Comparison of ENCODE assay signal across 21 cellular contexts in the genomic region with DNA sequence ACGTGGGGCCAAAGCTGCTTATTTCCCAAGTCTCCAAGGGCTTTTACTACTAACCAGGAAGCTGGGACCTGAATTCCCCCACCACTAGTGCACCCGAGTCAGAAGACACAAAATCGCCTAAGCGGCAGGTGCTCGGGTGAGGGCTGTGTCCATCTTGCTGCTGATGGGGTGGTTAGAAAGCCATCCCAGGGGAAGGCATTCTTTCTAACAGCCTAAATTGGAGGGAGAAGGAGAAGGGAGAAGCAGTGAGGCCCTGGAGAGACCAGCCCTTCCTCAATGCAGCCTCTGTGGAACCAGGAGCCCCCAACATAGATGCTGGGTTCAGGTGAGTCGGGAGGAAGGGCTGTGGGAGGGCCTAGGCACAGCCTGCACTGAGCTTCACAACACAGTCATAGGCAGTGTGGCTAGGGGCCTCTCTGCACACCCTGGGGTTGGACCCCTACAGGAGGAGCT. TPM values are rescaled to one million over a fixed set of nuclear protein-coding genes. Genes with fewer than 3 reads are reported as not detected.
DNase-seq lines count a peak whose midpoint lies in the region; ATAC-seq, FAIRE-seq and TF ChIP-seq lines count a peak whose summit lies in the region.
"Had no signal": no experiment of that assay in that cellular context is flagged by ENCODE, and none has a peak within 500 bp of the region (broad histone marks: within the 10 kb centered on the region; RNA-seq: fewer than 3 reads in every experiment).

No MANE protein-coding gene starts in this region.

- ATAC-seq in right lobe of liver (no peak), HepG2 (no peak), HG03565 (IDR thresholded peaks at IDR 0.05; ENCODE audit: unreplicated experiment) (no peak)
- ATAC-seq: Panc1, Right ventricle myocardium inferior had no signal

- intact Hi-C loops in right lobe of liver (cut with DNase I): no loop called here
- intact Hi-C loops in HepG2 (cut with micrococcal nuclease; ENCODE audit: unreplicated experiment): no loop called here
- intact Hi-C loops in stomach (cut with DNase I; ENCODE audit: low total_unique reads): no loop called here

- no peak overlapping the region for H3K27ac Mint-ChIP-seq in endodermal cell
- no peak overlapping the region for H3K27ac Mint-ChIP-seq in neural progenitor cell
- H3K27ac Mint-ChIP-seq: CD14-positive monocyte had no signal

- peak overlapping the region; percentile 17 for H3K23ac ChIP-seq in neuronal stem cell (ENCODE audit: low read depth, low read length, poor library complexity)

- H3K79me2 ChIP-seq in HepG2 (ENCODE audit: insufficient read depth, low read length) (no peaks in the 10 kb centered on the region), neural progenitor cell (ENCODE audit: low read depth) (no peaks in the 10 kb centered on the region)

- TF ChIP-seq EP300 in HepG2 (IDR thresholded peaks at IDR 0.05; ENCODE audit: low read depth in 2 of 2, low read length in 2 of 2) (no peak), HepG2 (CRISPR knock-in tag; IDR thresholded peaks at IDR 0.05; ENCODE audit: borderline replicate concordance) (no peak), stomach (IDR thresholded peaks at IDR 0.05) (no peak)

- H3K4me2 ChIP-seq in HepG2 (ENCODE audit: low read depth, low read length) (no peak overlapping the region), neuronal stem cell (ENCODE audit: insufficient read depth, low read length, poor library complexity, severe bottlenecking) (no peak overlapping the region), neural progenitor cell (no peak overlapping the region)

- CTCF ChIA-PET in HepG2 (lab: Yijun Ruan, JAX; ENCODE audit: low intra/inter-chr PET ratio, low total read pairs): no interaction called here

- WGBS in right lobe of liver (ENCODE audit: insufficient coverage, low coverage, low lambda C conversion rate, missing lambda C conversion rate): 70% methylated on average over 3 of the region's 6 CpGs
- 37% methylated on average over 6 of the region's 6 CpGs for WGBS in HepG2 (ENCODE audit: low lambda C conversion rate)
- WGBS in endodermal cell (ENCODE audit: insufficient coverage in 1 of 2, insufficient read length in 1 of 2), 2 experiments: 82% methylated on average over 6 of the region's 6 CpGs; no CpG with 5 or more reads in 1 of the 2 experiments
- WGBS in neuronal stem cell (ENCODE audit: extremely low coverage in 2 of 2, insufficient read length in 2 of 2, insufficient replicate concordance in 1 of 2), 2 donors: no CpG with 5 or more reads among the region's 6 CpGs
- WGBS in stomach, 5 donors: 89 to 95% (median 91%) methylated on average over 6 of the region's 6 CpGs

- no peaks in the 10 kb centered on the region for H3F3A ChIP-seq in neural progenitor cell (ENCODE audit: low read depth)

- H4K20me1 ChIP-seq in HepG2 (ENCODE audit: insufficient read depth, low read length) (no peaks in the 10 kb centered on the region), neural progenitor cell (ENCODE audit: low read depth) (no peaks in the 10 kb centered on the region)

- H4K8ac ChIP-seq in neuronal stem cell (ENCODE audit: low read depth, low read length): no peak overlapping the region

- H3K9ac ChIP-seq in HepG2 (ENCODE audit: insufficient read depth, low read depth, low read length) (no peak overlapping the region), endodermal cell (ENCODE audit: extremely low read depth, low read length, poor library complexity, severe bottlenecking) (no peak overlapping the region), neuronal stem cell (ENCODE audit: low read depth, low read length, poor library complexity) (no peak overlapping the region), neural progenitor cell (no peak overlapping the region)

- in situ Hi-C loops in HepG2 (cut with HindIII; ENCODE audit: extremely low pct_ligation_motif_present, low pct_unique_long_range_greater_than_20kb): no loop called here

- H2AFZ ChIP-seq in HepG2 (ENCODE audit: low read length) (no peak overlapping the region), neuronal stem cell (ENCODE audit: low read length) (no peak overlapping the region), neural progenitor cell (replicated peaks) (no peak overlapping the region)

- H2BK12ac ChIP-seq in neuronal stem cell (ENCODE audit: low read length): no peak overlapping the region

- peak in 2 of 3 donors; percentile 3 to 27 for DNase-seq in right lobe of liver
- no peak for DNase-seq in HepG2 (ENCODE audit: low spot score)
- peak; percentile 20 for DNase-seq in endodermal cell
- DNase-seq in neuronal stem cell (ENCODE audit: low spot score): no peak
- DNase-seq in stomach: peak; percentile 3
- no peak for DNase-seq in neural progenitor cell (ENCODE audit: low spot score)
- no peak for DNase-seq in NCI-H1694 treated with DMSO at 0.1 percent for 48 hours (lab: John Stamatoyannopoulos, UW)
- DNase-seq: ACHN, AML-193, COR-L47, GF-D8, GOT3, NCI-H1048, NCI-H1436 treated with DMSO at 0.1 percent for 48 hours, NCI-H2227 treated with DMSO at 0.1 percent for 48 hours, NCI-H524 treated with DMSO at 0.1 percent for 48 hours had no signal

- H3K9me3 Mint-ChIP-seq in endodermal cell (no peaks in the 10 kb centered on the region), neural progenitor cell (no peaks in the 10 kb centered on the region)

- no peaks in the 10 kb centered on the region for H3K36me3 Mint-ChIP-seq in endodermal cell (ENCODE audit: low read depth)
- no peaks in the 10 kb centered on the region for H3K36me3 Mint-ChIP-seq in neural progenitor cell
- H3K36me3 Mint-ChIP-seq: CD14-positive monocyte had no signal

- H2AK5ac ChIP-seq in neuronal stem cell (ENCODE audit: low read depth, low read length): peak overlapping the region; percentile 57

- FAIRE-seq in HepG2 (lab: Jason Lieb, UNC): no peak
- FAIRE-seq: GM12892 had no signal

- H3K27ac ChIP-seq in right lobe of liver (no peak overlapping the region), HepG2 (ENCODE audit: extremely low read length, insufficient read depth, low read length) (no peak overlapping the region), endodermal cell (ENCODE audit: low read depth, low read length) (no peak overlapping the region), neuronal stem cell (replicated peaks; ENCODE audit: low read length) (no peak overlapping the region), stomach (no peak overlapping the region), neural progenitor cell (no peak overlapping the region)

- H3K4ac ChIP-seq in neuronal stem cell (ENCODE audit: low read length): no peak overlapping the region

- H3K4me3 ChIP-seq in right lobe of liver: no peak overlapping the region
- H3K4me3 ChIP-seq in HepG2 (replicated peaks in 1 of 3; ENCODE audit: insufficient read depth in 1 of 3, low read depth in 2 of 3, low read length in 3 of 3): no peak overlapping the region
- H3K4me3 ChIP-seq in endodermal cell (ENCODE audit: low read length): no peak overlapping the region
- H3K4me3 ChIP-seq in neuronal stem cell (ENCODE audit: low read length in 2 of 2): no peak overlapping the region
- no peak overlapping the region for H3K4me3 ChIP-seq in stomach
- H3K4me3 ChIP-seq in neural progenitor cell: no peak overlapping the region

- H2BK120ac ChIP-seq in neuronal stem cell (ENCODE audit: low read depth, low read length): no peak overlapping the region

- H3K27me3 Mint-ChIP-seq in endodermal cell (ENCODE audit: insufficient read depth): no peaks in the 10 kb centered on the region
- H3K27me3 Mint-ChIP-seq in neural progenitor cell (ENCODE audit: insufficient read depth, low read depth): peaks cover 7% of the 10 kb centered on the region

- no peak overlapping the region for H3K18ac ChIP-seq in neuronal stem cell (ENCODE audit: low read length)

- H3K9me3 ChIP-seq in right lobe of liver (no peaks in the 10 kb centered on the region), HepG2 (ENCODE audit: low read length) (no peaks in the 10 kb centered on the region), endodermal cell (ENCODE audit: control insufficient read depth, low read length) (no peaks in the 10 kb centered on the region), neuronal stem cell (replicated peaks in 1 of 2; ENCODE audit: control insufficient read depth in 2 of 2, insufficient read depth in 1 of 2, low read depth in 1 of 2, low read length in 2 of 2) (no peaks in the 10 kb centered on the region), stomach (no peaks in the 10 kb centered on the region), neural progenitor cell (ENCODE audit: low read depth) (no peaks in the 10 kb centered on the region)

- H3K4me1 Mint-ChIP-seq in endodermal cell: no peaks in the 10 kb centered on the region
- H3K4me1 Mint-ChIP-seq in neural progenitor cell: peaks cover 11% of the 10 kb centered on the region
- H3K4me1 Mint-ChIP-seq: CD14-positive monocyte had no signal

- TF ChIP-seq POLR2A in right lobe of liver (IDR thresholded peaks at IDR 0.05) (no peak), HepG2 (IDR thresholded peaks at IDR 0.05; ENCODE audit: insufficient read depth in 1 of 2, low read depth in 2 of 2, low read length in 2 of 2) (no peak), stomach (IDR thresholded peaks at IDR 0.05) (no peak)

- peaks cover 0 to 8% (median 0%) of the 10 kb centered on the region in 4 donors for H3K4me1 ChIP-seq in right lobe of liver
- no peaks in the 10 kb centered on the region for H3K4me1 ChIP-seq in HepG2 (ENCODE audit: insufficient read depth, low read length)
- H3K4me1 ChIP-seq in endodermal cell (ENCODE audit: control insufficient read depth, insufficient read depth, low read length): no peaks in the 10 kb centered on the region
- H3K4me1 ChIP-seq in neuronal stem cell (ENCODE audit: control insufficient read depth in 2 of 2, insufficient read depth in 1 of 2, low read depth in 1 of 2, low read length in 2 of 2): peaks cover 11 to 12% of the 10 kb centered on the region in 2 donors
- H3K4me1 ChIP-seq in stomach: peaks cover 18 to 34% (median 26%) of the 10 kb centered on the region in 4 donors
- H3K4me1 ChIP-seq in neural progenitor cell: no peaks in the 10 kb centered on the region

- H3K36me3 ChIP-seq in right lobe of liver (no peaks in the 10 kb centered on the region), HepG2 (replicated peaks in 1 of 2; ENCODE audit: control insufficient read depth in 1 of 2, insufficient read depth in 2 of 2, low read length in 2 of 2) (no peaks in the 10 kb centered on the region), endodermal cell (ENCODE audit: control insufficient read depth, insufficient read depth, low read length) (no peaks in the 10 kb centered on the region), neuronal stem cell (replicated peaks in 1 of 2; ENCODE audit: control insufficient read depth in 2 of 2, insufficient read depth in 2 of 2, low read length in 2 of 2) (no peaks in the 10 kb centered on the region), stomach (no peaks in the 10 kb centered on the region), neural progenitor cell (no peaks in the 10 kb centered on the region)

- TF ChIP-seq RAD21 in HepG2 (CRISPR knock-in tag; IDR thresholded peaks at IDR 0.05): no peak

- no peak overlapping the region for H2BK15ac ChIP-seq in neuronal stem cell (ENCODE audit: low read length)

- H3K27me3 ChIP-seq in right lobe of liver (no peaks in the 10 kb centered on the region), HepG2 (ENCODE audit: control insufficient read depth in 1 of 2, insufficient read depth in 2 of 2, low read length in 2 of 2) (peaks cover 16 to 40% of the 10 kb centered on the region in 2 experiments; a peak in 3 of 5 replicates), endodermal cell (ENCODE audit: control insufficient read depth, insufficient read depth, low read length, poor library complexity, severe bottlenecking) (no peaks in the 10 kb centered on the region), neuronal stem cell (ENCODE audit: control insufficient read depth in 3 of 3, insufficient read depth in 3 of 3, low read depth in 1 of 3, low read length in 3 of 3) (no peaks in the 10 kb centered on the region), stomach (no peaks in the 10 kb centered on the region), neural progenitor cell (no peaks in the 10 kb centered on the region)

- BruUV-seq in HepG2 (replicated peaks; lab: Mats Ljungman, UMichigan): no TSS peak

- peak overlapping the region; percentile 29 for H2BK5ac ChIP-seq in neuronal stem cell (ENCODE audit: low read length)

- TF ChIP-seq CTCF in right lobe of liver (IDR thresholded peaks at IDR 0.05): no peak
- no peak for TF ChIP-seq CTCF in HepG2 (CRISPR knock-in tag; IDR thresholded peaks at IDR 0.05)
- no peak for TF ChIP-seq CTCF in endodermal cell (conservative IDR thresholded peaks at IDR 0.05)
- TF ChIP-seq CTCF in stomach (IDR thresholded peaks at IDR 0.05): no peak
- TF ChIP-seq CTCF in neural progenitor cell (IDR thresholded peaks at IDR 0.05): no peak

- H3K14ac ChIP-seq in neuronal stem cell (ENCODE audit: low read length): no peak overlapping the region

- H3K4me3 Mint-ChIP-seq in endodermal cell (no peak overlapping the region), neural progenitor cell (no peak overlapping the region)
- H3K4me3 Mint-ChIP-seq: CD14-positive monocyte had no signal

- POLR2A ChIA-PET in HepG2 (lab: Yijun Ruan, JAX): no interaction called here

- H4K91ac ChIP-seq in neuronal stem cell (ENCODE audit: low read depth, low read length, poor library complexity): no peak overlapping the region

- no peaks in the 10 kb centered on the region for H3K79me1 ChIP-seq in neuronal stem cell (ENCODE audit: low read depth, low read length)

RNA-seq across cellular contexts. Expression of gene PROM2, which starts 1.9 kb away (rescaled TPM):
- total RNA-seq in right lobe of liver (under 1 TPM; 0.06 to 0.64 (median 0.43) TPM), HepG2 (2016; rRNA removed; fragmentation: Illumina TruSeq; extraction: Trizol) (not detected in 2 replicates), endodermal cell (1 to 10 TPM; 2.2 to 2.3 TPM), stomach (100 to 1,000 TPM in 1 of 5 donors, 10 to 100 TPM in 4; 18.4 to 370 (median 62.2) TPM), neural progenitor cell (ENCODE audit: low replicate concordance) (0.95 and 2.4 TPM in 2 replicates)
- not detected in 2 replicates for total RNA-seq in HepG2 (2016; cell fraction: cytosol; rRNA removed; fragmentation: Illumina TruSeq; extraction: Trizol; ENCODE audit: low read depth)
- not detected in 2 replicates for total RNA-seq in HepG2 (2016; cell fraction: insoluble cytoplasmic fraction; rRNA removed; fragmentation: Illumina TruSeq; extraction: Trizol)
- total RNA-seq in HepG2 (2016; cell fraction: membrane; rRNA removed; fragmentation: Illumina TruSeq; extraction: Trizol): not detected in 2 replicates
- total RNA-seq in HepG2 (2016; cell fraction: nucleus; rRNA removed; fragmentation: Illumina TruSeq; extraction: Trizol): not detected in 2 replicates
- polyA plus RNA-seq in HepG2 (2011; rRNA removed) (not detected in 2 replicates), stomach (10 to 100 TPM in 2 of 3 donors, 1 to 10 TPM in 1; 6.0 to 22.3 (median 14.5) TPM)
- polyA plus RNA-seq in HepG2 (2011; cell fraction: cytosol; rRNA removed): not detected in 2 replicates
- 0.13 TPM in 1 of 2 replicates, not detected in the other for polyA plus RNA-seq in HepG2 (2011; cell fraction: nucleus; rRNA removed)
- polyA plus RNA-seq in HepG2 (2012): not detected in 2 replicates
- not detected in 2 replicates for polyA plus RNA-seq in HepG2 (2016; cell fraction: cytosol; fragmentation: Illumina TruSeq; extraction: Trizol; ENCODE audit: low read depth)
- polyA plus RNA-seq in HepG2 (2016; cell fraction: insoluble cytoplasmic fraction; fragmentation: Illumina TruSeq; extraction: Trizol; ENCODE audit: low read depth): not detected in 2 replicates
- polyA plus RNA-seq in HepG2 (2016; cell fraction: membrane; fragmentation: Illumina TruSeq; extraction: Trizol; ENCODE audit: low read depth): not detected in 2 replicates
- not detected in 2 replicates for polyA plus RNA-seq in HepG2 (2016; cell fraction: nucleus; fragmentation: Illumina TruSeq; extraction: Trizol; ENCODE audit: insufficient read depth, low read depth)
- polyA minus RNA-seq in HepG2 (2011; rRNA and poly(A)+ RNA removed; ENCODE audit: low replicate concordance): 0.87 TPM in 1 of 2 replicates, not detected in the other
- not detected in 2 replicates for polyA minus RNA-seq in HepG2 (2011; cell fraction: cytosol; rRNA and poly(A)+ RNA removed)
- polyA minus RNA-seq in HepG2 (2011; cell fraction: nucleus; rRNA and poly(A)+ RNA removed): not detected in 2 replicates
- polyA plus RNA-seq in endodermal cell (2013, experiment 1 of 2): 2.1 TPM
- polyA plus RNA-seq in endodermal cell (2013, experiment 2 of 2): 1.3 TPM
- polyA plus RNA-seq in neuronal stem cell (2013, experiment 1 of 2): 1.5 TPM
- polyA plus RNA-seq in neuronal stem cell (2013, experiment 2 of 2): 0.83 TPM
- polyA plus RNA-seq: CD14-positive monocyte had no signal

RNA-seq across cellular contexts. Expression of gene KCNIP3, which starts 24.8 kb away (rescaled TPM):
- total RNA-seq in right lobe of liver: 1 to 10 TPM in 4 of 6 experiments, under 1 TPM in 2; 0.46 to 3.3 (median 1.2) TPM
- total RNA-seq in HepG2 (2016; rRNA removed; fragmentation: Illumina TruSeq; extraction: Trizol): not detected in 2 replicates
- total RNA-seq in HepG2 (2016; cell fraction: cytosol; rRNA removed; fragmentation: Illumina TruSeq; extraction: Trizol; ENCODE audit: low read depth): not detected in 2 replicates
- not detected in 2 replicates for total RNA-seq in HepG2 (2016; cell fraction: insoluble cytoplasmic fraction; rRNA removed; fragmentation: Illumina TruSeq; extraction: Trizol)
- total RNA-seq in HepG2 (2016; cell fraction: membrane; rRNA removed; fragmentation: Illumina TruSeq; extraction: Trizol): 0.15 TPM in 1 of 2 replicates, not detected in the other
- total RNA-seq in HepG2 (2016; cell fraction: nucleus; rRNA removed; fragmentation: Illumina TruSeq; extraction: Trizol): not detected in 2 replicates
- not detected in 2 replicates for polyA plus RNA-seq in HepG2 (2011; rRNA removed)
- not detected in 2 replicates for polyA plus RNA-seq in HepG2 (2011; cell fraction: cytosol; rRNA removed)
- not detected in 2 replicates for polyA plus RNA-seq in HepG2 (2011; cell fraction: nucleus; rRNA removed)
- not detected in 2 replicates for polyA plus RNA-seq in HepG2 (2012)
- polyA plus RNA-seq in HepG2 (2016; cell fraction: cytosol; fragmentation: Illumina TruSeq; extraction: Trizol; ENCODE audit: low read depth): not detected in 2 replicates
- not detected in 2 replicates for polyA plus RNA-seq in HepG2 (2016; cell fraction: insoluble cytoplasmic fraction; fragmentation: Illumina TruSeq; extraction: Trizol; ENCODE audit: low read depth)
- not detected in 2 replicates for polyA plus RNA-seq in HepG2 (2016; cell fraction: membrane; fragmentation: Illumina TruSeq; extraction: Trizol; ENCODE audit: low read depth)
- not detected in 2 replicates for polyA plus RNA-seq in HepG2 (2016; cell fraction: nucleus; fragmentation: Illumina TruSeq; extraction: Trizol; ENCODE audit: insufficient read depth, low read depth)
- 0.07 TPM in 1 of 2 replicates, not detected in the other for polyA minus RNA-seq in HepG2 (2011; rRNA and poly(A)+ RNA removed; ENCODE audit: low replicate concordance)
- not detected in 2 replicates for polyA minus RNA-seq in HepG2 (2011; cell fraction: cytosol; rRNA and poly(A)+ RNA removed)
- polyA minus RNA-seq in HepG2 (2011; cell fraction: nucleus; rRNA and poly(A)+ RNA removed): not detected in 2 replicates
- total RNA-seq in endodermal cell: 1 to 10 TPM in 1 of 2 donors, under 1 TPM in 1; 0.26 to 1.3 TPM
- 5.0 TPM for polyA plus RNA-seq in endodermal cell (2013, experiment 1 of 2)
- polyA plus RNA-seq in endodermal cell (2013, experiment 2 of 2): 4.1 TPM
- polyA plus RNA-seq in neuronal stem cell (2013, experiment 1 of 2): 2.7 TPM
- 2.7 TPM for polyA plus RNA-seq in neuronal stem cell (2013, experiment 2 of 2)
- 1 to 10 TPM in 3 of 5 donors, not detected in 2; 1.3 to 2.4 (median 1.6) TPM for total RNA-seq in stomach
- 1 to 10 TPM; 3.1 to 4.4 (median 3.9) TPM for polyA plus RNA-seq in stomach
- total RNA-seq in neural progenitor cell (ENCODE audit: low replicate concordance): 0.64 and 1.1 TPM in 2 replicates
- polyA plus RNA-seq: CD14-positive monocyte had no signal

Comparison
In these comparisons a context has a peak if more than half of its experiments do, and no peak if none do; other contexts are left out.
1. DNase-seq: peak in right lobe of liver (2 of 3), endodermal cell (single experiment) and stomach (single experiment); none in HepG2 (single experiment), neuronal stem cell (single experiment), neural progenitor cell (single experiment) and NCI-H1694 treated with DMSO at 0.1 percent for 48 hours (single experiment).